20 cellular contexts compared by ENCODE assay signal in genomic region chr5:72232838-72233237, GRCh38.
DNase-seq lines count a peak whose midpoint lies in the region; ATAC-seq, FAIRE-seq and TF ChIP-seq lines count a peak whose summit lies in the region.
"Had no signal": no experiment of that assay in that cellular context is flagged by ENCODE, and none has a peak within 500 bp of the region (broad histone marks: within the 10 kb centered on the region; RNA-seq: fewer than 3 reads in every experiment).

No MANE protein-coding gene starts in this region.

- peak; percentile 22 for ATAC-seq in activated CD8-positive, alpha-beta T cell treated with anti-CD3 and anti-CD28 coated beads, Interleukin-2, amount 10 ng/mL, durations not matched to agents 7 days and 5 days
- no peak for ATAC-seq in activated CD8-positive, alpha-beta T cell treated with anti-CD3 and anti-CD28 coated beads for 36 hours
- ATAC-seq in HG03442 (IDR thresholded peaks at IDR 0.05; ENCODE audit: unreplicated experiment), result no peak
- no peak for ATAC-seq in pancreas

- no peaks in the 10 kb centered on the region for H3K79me2 ChIP-seq in Loucy (ENCODE audit: insufficient read depth, low read length)
- H3K79me2 ChIP-seq in astrocyte (ENCODE audit: insufficient read depth, low read length), result no peaks in the 10 kb centered on the region

- no peaks in the 10 kb centered on the region for H3K27me3 Mint-ChIP-seq in activated CD8-positive, alpha-beta T cell treated with anti-CD3 and anti-CD28 coated beads, Interleukin-2, amount 10 ng/mL, durations not matched to agents 7 days and 5 days (ENCODE audit: low read depth)
- H3K27me3 Mint-ChIP-seq in activated CD8-positive, alpha-beta T cell treated with anti-CD3 and anti-CD28 coated beads for 36 hours, result no peaks in the 10 kb centered on the region
- H3K27me3 Mint-ChIP-seq in astrocyte (ENCODE audit: low read depth, unreplicated experiment) (no peaks in the 10 kb centered on the region), nephron progenitor cell (ENCODE audit: low read depth, poor library complexity) (no peaks in the 10 kb centered on the region)

- H3K4me3 ChIP-seq in Loucy (ENCODE audit: low read length, poor library complexity, severe bottlenecking), result no peak overlapping the region
- H3K4me3 ChIP-seq in astrocyte (ENCODE audit: insufficient read depth, low read depth, low read length), result no peak overlapping the region
- no peak overlapping the region for H3K4me3 ChIP-seq in thyroid gland (replicated peaks in 1 of 3)
- H3K4me3 ChIP-seq in pancreas, result no peak overlapping the region
- H3K4me3 ChIP-seq: coronary artery, tibial artery had no signal

- H3K9me3 ChIP-seq in Loucy (ENCODE audit: insufficient read depth, low read depth, low read length), result no peaks in the 10 kb centered on the region
- no peaks in the 10 kb centered on the region for H3K9me3 ChIP-seq in astrocyte (ENCODE audit: insufficient read depth, low read depth, low read length)
- H3K9me3 ChIP-seq in thyroid gland, result no peaks in the 10 kb centered on the region
- no peaks in the 10 kb centered on the region for H3K9me3 ChIP-seq in pancreas
- H3K9me3 ChIP-seq: tibial artery had no signal

- no peak for DNase-seq in activated CD8-positive, alpha-beta T cell treated with anti-CD3 and anti-CD28 coated beads, Interleukin-2, amount 10 ng/mL, durations not matched to agents 7 days and 5 days
- DNase-seq in activated CD8-positive, alpha-beta T cell treated with anti-CD3 and anti-CD28 coated beads for 36 hours, result no peak
- no peak for DNase-seq in astrocyte (ENCODE audit: low read depth)
- no peak for DNase-seq in nephron progenitor cell
- DNase-seq in thyroid gland, result no peak
- no peak for DNase-seq in pancreas
- DNase-seq: activated CD8-positive, alpha-beta memory T cell treated with anti-CD3 and anti-CD28 coated beads, Interleukin-2, amount 50 U/mL, for 4 hours; activated naive CD4-positive, alpha-beta T cell; DMS 273 treated with DMSO at 0.1 percent for 48 hours; foreskin fibroblast; mesendoderm; MM.1S; NCI-H2029; NCI-H510A; tibial artery had no signal

- H3K27me3 ChIP-seq in Loucy (ENCODE audit: insufficient read depth, low read length, poor library complexity, severe bottlenecking) (no peaks in the 10 kb centered on the region), astrocyte (ENCODE audit: insufficient read depth, low read length) (no peaks in the 10 kb centered on the region), thyroid gland (no peaks in the 10 kb centered on the region), pancreas (no peaks in the 10 kb centered on the region)
- H3K27me3 ChIP-seq: tibial artery had no signal

- no peaks in the 10 kb centered on the region for H3K9me2 ChIP-seq in Loucy (replicated peaks; ENCODE audit: low read depth, low read length)

- peak overlapping the region; percentile 33 for H3K4me2 ChIP-seq in Loucy (ENCODE audit: low read depth, low read length, poor library complexity, severe bottlenecking)
- H3K4me2 ChIP-seq in astrocyte (ENCODE audit: low read length), result peak overlapping the region; percentile 21

- H2AFZ ChIP-seq in Loucy (ENCODE audit: low read length) (no peak overlapping the region), astrocyte (ENCODE audit: low read depth, low read length) (no peak overlapping the region)

- H3K4me1 Mint-ChIP-seq in activated CD8-positive, alpha-beta T cell treated with anti-CD3 and anti-CD28 coated beads, Interleukin-2, amount 10 ng/mL, durations not matched to agents 7 days and 5 days (ENCODE audit: low read depth), result peaks cover 43% of the 10 kb centered on the region
- peaks cover 46% of the 10 kb centered on the region for H3K4me1 Mint-ChIP-seq in activated CD8-positive, alpha-beta T cell treated with anti-CD3 and anti-CD28 coated beads for 36 hours (ENCODE audit: low read depth)
- H3K4me1 Mint-ChIP-seq in astrocyte (ENCODE audit: low read depth, unreplicated experiment) (peaks cover 52% of the 10 kb centered on the region), nephron progenitor cell (peaks cover 75% of the 10 kb centered on the region)

- peaks cover 53% of the 10 kb centered on the region for H3K36me3 Mint-ChIP-seq in activated CD8-positive, alpha-beta T cell treated with anti-CD3 and anti-CD28 coated beads, Interleukin-2, amount 10 ng/mL, durations not matched to agents 7 days and 5 days (ENCODE audit: low read depth)
- peaks cover 63% of the 10 kb centered on the region for H3K36me3 Mint-ChIP-seq in activated CD8-positive, alpha-beta T cell treated with anti-CD3 and anti-CD28 coated beads for 36 hours (ENCODE audit: low read depth)
- H3K36me3 Mint-ChIP-seq in astrocyte (ENCODE audit: low read depth, unreplicated experiment) (peaks cover 2% of the 10 kb centered on the region), nephron progenitor cell (ENCODE audit: low read depth) (peaks cover 37% of the 10 kb centered on the region)

- no peak for TF ChIP-seq POLR2A in thyroid gland (IDR thresholded peaks at IDR 0.05)

- TF ChIP-seq CTCF in activated CD8-positive, alpha-beta T cell treated with anti-CD3 and anti-CD28 coated beads for 36 hours (IDR thresholded peaks at IDR 0.05), result no peak
- TF ChIP-seq CTCF in Loucy (conservative IDR thresholded peaks at IDR 0.05; ENCODE audit: low read length), result no peak
- no peak for TF ChIP-seq CTCF in astrocyte (IDR thresholded peaks at IDR 0.05; ENCODE audit: insufficient read depth, low read depth, low read length)
- no peak for TF ChIP-seq CTCF in nephron progenitor cell (IDR thresholded peaks at IDR 0.05)
- no peak for TF ChIP-seq CTCF in thyroid gland (IDR thresholded peaks at IDR 0.05)
- no peak for TF ChIP-seq CTCF in pancreas (IDR thresholded peaks at IDR 0.05)

- intact Hi-C loops in activated CD8-positive, alpha-beta T cell treated with anti-CD3 and anti-CD28 coated beads for 36 hours (cut with micrococcal nuclease), result no loop called here
- intact Hi-C loops in thyroid gland (cut with DNase I) (no loop called here), pancreas (cut with DNase I) (no loop called here)

- no peak overlapping the region for H3K27ac ChIP-seq in astrocyte (ENCODE audit: low read depth, low read length)
- peak overlapping the region in 1 of 3 donors; percentile 3 for H3K27ac ChIP-seq in thyroid gland
- H3K27ac ChIP-seq in pancreas, result no peak overlapping the region
- H3K27ac ChIP-seq: coronary artery had no signal

- H3F3A ChIP-seq in Loucy (ENCODE audit: low read depth), result 0 out of 2 replicates have a peak, but pooled peaks cover 3% of the 10 kb centered on the region

- peak overlapping the region; percentile 48 for H3K4me3 Mint-ChIP-seq in activated CD8-positive, alpha-beta T cell treated with anti-CD3 and anti-CD28 coated beads, Interleukin-2, amount 10 ng/mL, durations not matched to agents 7 days and 5 days
- H3K4me3 Mint-ChIP-seq in activated CD8-positive, alpha-beta T cell treated with anti-CD3 and anti-CD28 coated beads for 36 hours, result no peak overlapping the region
- H3K4me3 Mint-ChIP-seq in astrocyte (ENCODE audit: unreplicated experiment) (no peak overlapping the region), nephron progenitor cell (no peak overlapping the region)

- CTCF ChIA-PET in activated CD8-positive, alpha-beta T cell treated with anti-CD3 and anti-CD28 coated beads, Interleukin-2, amount 10 ng/mL, durations not matched to agents 7 days and 5 days (lab: Charles Lee), result no interaction called here
- CTCF ChIA-PET in activated CD8-positive, alpha-beta T cell treated with anti-CD3 and anti-CD28 coated beads for 36 hours (lab: Charles Lee), result interaction anchor here (1.0 to 1.2 kb wide), 2 partner anchors 9 to 76 kb away, joined by 3 read pairs; no protein-coding TSS in a partner anchor

- POLR2A ChIA-PET in activated CD8-positive, alpha-beta T cell treated with anti-CD3 and anti-CD28 coated beads, Interleukin-2, amount 10 ng/mL, durations not matched to agents 7 days and 5 days (lab: Charles Lee), result interaction anchor here (0.7 kb wide), 1 partner anchor 73 kb away, joined by 3 read pairs; no protein-coding TSS in a partner anchor
- POLR2A ChIA-PET in activated CD8-positive, alpha-beta T cell treated with anti-CD3 and anti-CD28 coated beads for 36 hours (lab: Charles Lee), result no interaction called here

- H4K20me1 ChIP-seq in Loucy (ENCODE audit: insufficient read depth, low read length, poor library complexity, severe bottlenecking) (peaks cover 69% of the 10 kb centered on the region), astrocyte (ENCODE audit: insufficient read depth, low read length) (no peaks in the 10 kb centered on the region)

- H3K4me1 ChIP-seq in Loucy (ENCODE audit: insufficient read depth, low read length, poor library complexity, severe bottlenecking) (peaks cover 44% of the 10 kb centered on the region), astrocyte (ENCODE audit: insufficient read depth, low read length) (peaks cover 37% of the 10 kb centered on the region), thyroid gland (peaks cover 6 to 10% of the 10 kb centered on the region in 2 donors), pancreas (no peaks in the 10 kb centered on the region)

- H3K27ac Mint-ChIP-seq in activated CD8-positive, alpha-beta T cell treated with anti-CD3 and anti-CD28 coated beads, Interleukin-2, amount 10 ng/mL, durations not matched to agents 7 days and 5 days, result peak overlapping the region; percentile 50
- H3K27ac Mint-ChIP-seq in activated CD8-positive, alpha-beta T cell treated with anti-CD3 and anti-CD28 coated beads for 36 hours, result no peak overlapping the region
- H3K27ac Mint-ChIP-seq in astrocyte (ENCODE audit: unreplicated experiment) (peak overlapping the region; percentile 24), nephron progenitor cell (peak overlapping the region; percentile 80)

- H3K36me3 ChIP-seq in Loucy (ENCODE audit: insufficient read depth, low read length), result peaks cover 37% of the 10 kb centered on the region; the same call in 1 of the 2 replicates
- H3K36me3 ChIP-seq in astrocyte (ENCODE audit: insufficient read depth, low read length), result peaks cover 13% of the 10 kb centered on the region
- H3K36me3 ChIP-seq in thyroid gland, result no peaks in the 10 kb centered on the region
- peaks cover 0 to 3% (median 0%) of the 10 kb centered on the region in 3 donors for H3K36me3 ChIP-seq in pancreas

- FAIRE-seq in astrocyte (lab: Jason Lieb, UNC) (peak; percentile 49), pancreas (lab: Jason Lieb, UNC) (no peak)
- FAIRE-seq: A204.1, GM12891 had no signal

- no peaks in the 10 kb centered on the region for H3K9me3 Mint-ChIP-seq in activated CD8-positive, alpha-beta T cell treated with anti-CD3 and anti-CD28 coated beads, Interleukin-2, amount 10 ng/mL, durations not matched to agents 7 days and 5 days (ENCODE audit: insufficient read depth)
- no peaks in the 10 kb centered on the region for H3K9me3 Mint-ChIP-seq in activated CD8-positive, alpha-beta T cell treated with anti-CD3 and anti-CD28 coated beads for 36 hours
- H3K9me3 Mint-ChIP-seq in astrocyte (ENCODE audit: unreplicated experiment), result no peaks in the 10 kb centered on the region
- H3K9me3 Mint-ChIP-seq in nephron progenitor cell, result no peaks in the 10 kb centered on the region

- H3K9ac ChIP-seq in Loucy (ENCODE audit: low read depth, low read length, poor library complexity, severe bottlenecking), result no peak overlapping the region
- H3K9ac ChIP-seq in astrocyte (ENCODE audit: low read length), result no peak overlapping the region

- WGBS in thyroid gland, 2 donors, result 83 to 84% methylated on average over 2 of the region's 2 CpGs
- 83 to 85% methylated on average over 2 of the region's 2 CpGs for WGBS in pancreas, 2 donors
